ENCODE assay signal across 1 cellular context in the genomic region with DNA sequence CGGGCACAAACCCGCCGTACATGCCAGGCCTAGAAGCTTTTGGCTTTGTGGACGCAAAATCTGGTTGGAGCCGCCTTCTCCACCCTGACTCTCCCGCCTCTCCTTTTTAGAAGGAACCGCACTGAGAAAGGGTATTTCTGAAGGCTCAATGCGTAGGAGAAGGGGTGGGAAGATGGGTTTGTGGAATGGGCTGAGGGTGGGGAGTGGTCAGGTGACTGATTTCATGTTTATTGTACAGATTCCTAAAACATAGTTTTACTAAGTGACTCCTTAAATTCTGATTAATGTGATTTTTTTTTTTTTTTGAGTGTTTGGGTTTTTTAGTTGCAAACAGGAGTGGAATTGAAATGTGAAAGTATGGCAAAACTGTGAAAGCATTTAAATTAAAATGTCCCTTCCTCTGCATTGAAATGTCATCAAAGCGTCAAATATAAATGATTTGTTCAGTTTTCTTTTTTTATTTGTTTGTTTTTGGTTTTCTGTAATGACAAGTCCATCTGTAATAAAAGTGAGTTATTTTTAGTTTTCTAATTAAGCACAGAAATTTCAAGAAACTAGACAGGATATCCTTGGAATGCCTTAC.
TF ChIP-seq lines count a peak whose summit lies in the region.

No MANE protein-coding gene starts in this region.

TF ChIP-seq in K562, 482 proteins besides CTCF, POLR2A, EP300 and RAD21 (continued from another document and continues in another):
- peak; percentile 6; the same call in 1 of the 2 replicates for TF ChIP-seq EP400 (IDR thresholded peaks at IDR 0.05)
- TF ChIP-seq CREM (IDR thresholded peaks at IDR 0.05; ENCODE audit: low read depth) = no peak
- no peak for TF ChIP-seq ZNF696 (CRISPR knock-in tag; conservative IDR thresholded peaks at IDR 0.05)
- TF ChIP-seq, protein P1, sequence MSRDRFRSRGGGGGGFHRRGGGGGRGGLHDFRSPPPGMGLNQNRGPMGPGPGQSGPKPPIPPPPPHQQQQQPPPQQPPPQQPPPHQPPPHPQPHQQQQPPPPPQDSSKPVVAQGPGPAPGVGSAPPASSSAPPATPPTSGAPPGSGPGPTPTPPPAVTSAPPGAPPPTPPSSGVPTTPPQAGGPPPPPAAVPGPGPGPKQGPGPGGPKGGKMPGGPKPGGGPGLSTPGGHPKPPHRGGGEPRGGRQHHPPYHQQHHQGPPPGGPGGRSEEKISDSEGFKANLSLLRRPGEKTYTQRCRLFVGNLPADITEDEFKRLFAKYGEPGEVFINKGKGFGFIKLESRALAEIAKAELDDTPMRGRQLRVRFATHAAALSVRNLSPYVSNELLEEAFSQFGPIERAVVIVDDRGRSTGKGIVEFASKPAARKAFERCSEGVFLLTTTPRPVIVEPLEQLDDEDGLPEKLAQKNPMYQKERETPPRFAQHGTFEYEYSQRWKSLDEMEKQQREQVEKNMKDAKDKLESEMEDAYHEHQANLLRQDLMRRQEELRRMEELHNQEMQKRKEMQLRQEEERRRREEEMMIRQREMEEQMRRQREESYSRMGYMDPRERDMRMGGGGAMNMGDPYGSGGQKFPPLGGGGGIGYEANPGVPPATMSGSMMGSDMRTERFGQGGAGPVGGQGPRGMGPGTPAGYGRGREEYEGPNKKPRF (IDR thresholded peaks at IDR 0.05; ENCODE audit: low read depth, low read length) = no peak
- TF ChIP-seq XRCC5 (IDR thresholded peaks at IDR 0.05; ENCODE audit: low read depth, low read length) = 0 out of 2 replicates have a peak, but pooled peaks have one; percentile 12
- TF ChIP-seq ZNF316 (IDR thresholded peaks at IDR 0.05) = no peak
- TF ChIP-seq, protein P2, sequence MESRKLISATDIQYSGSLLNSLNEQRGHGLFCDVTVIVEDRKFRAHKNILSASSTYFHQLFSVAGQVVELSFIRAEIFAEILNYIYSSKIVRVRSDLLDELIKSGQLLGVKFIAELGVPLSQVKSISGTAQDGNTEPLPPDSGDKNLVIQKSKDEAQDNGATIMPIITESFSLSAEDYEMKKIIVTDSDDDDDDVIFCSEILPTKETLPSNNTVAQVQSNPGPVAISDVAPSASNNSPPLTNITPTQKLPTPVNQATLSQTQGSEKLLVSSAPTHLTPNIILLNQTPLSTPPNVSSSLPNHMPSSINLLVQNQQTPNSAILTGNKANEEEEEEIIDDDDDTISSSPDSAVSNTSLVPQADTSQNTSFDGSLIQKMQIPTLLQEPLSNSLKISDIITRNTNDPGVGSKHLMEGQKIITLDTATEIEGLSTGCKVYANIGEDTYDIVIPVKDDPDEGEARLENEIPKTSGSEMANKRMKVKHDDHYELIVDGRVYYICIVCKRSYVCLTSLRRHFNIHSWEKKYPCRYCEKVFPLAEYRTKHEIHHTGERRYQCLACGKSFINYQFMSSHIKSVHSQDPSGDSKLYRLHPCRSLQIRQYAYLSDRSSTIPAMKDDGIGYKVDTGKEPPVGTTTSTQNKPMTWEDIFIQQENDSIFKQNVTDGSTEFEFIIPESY (CRISPR knock-in tag; IDR thresholded peaks at IDR 0.05) = no peak
- TF ChIP-seq, protein P3, sequence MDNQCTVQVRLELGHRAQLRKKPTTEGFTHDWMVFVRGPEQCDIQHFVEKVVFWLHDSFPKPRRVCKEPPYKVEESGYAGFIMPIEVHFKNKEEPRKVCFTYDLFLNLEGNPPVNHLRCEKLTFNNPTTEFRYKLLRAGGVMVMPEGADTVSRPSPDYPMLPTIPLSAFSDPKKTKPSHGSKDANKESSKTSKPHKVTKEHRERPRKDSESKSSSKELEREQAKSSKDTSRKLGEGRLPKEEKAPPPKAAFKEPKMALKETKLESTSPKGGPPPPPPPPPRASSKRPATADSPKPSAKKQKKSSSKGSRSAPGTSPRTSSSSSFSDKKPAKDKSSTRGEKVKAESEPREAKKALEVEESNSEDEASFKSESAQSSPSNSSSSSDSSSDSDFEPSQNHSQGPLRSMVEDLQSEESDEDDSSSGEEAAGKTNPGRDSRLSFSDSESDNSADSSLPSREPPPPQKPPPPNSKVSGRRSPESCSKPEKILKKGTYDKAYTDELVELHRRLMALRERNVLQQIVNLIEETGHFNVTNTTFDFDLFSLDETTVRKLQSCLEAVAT (IDR thresholded peaks at IDR 0.05) = 0 out of 4 replicates have a peak, but pooled peaks of 1 of the 2 experiments have one; percentile 53
- TF ChIP-seq, protein P4, sequence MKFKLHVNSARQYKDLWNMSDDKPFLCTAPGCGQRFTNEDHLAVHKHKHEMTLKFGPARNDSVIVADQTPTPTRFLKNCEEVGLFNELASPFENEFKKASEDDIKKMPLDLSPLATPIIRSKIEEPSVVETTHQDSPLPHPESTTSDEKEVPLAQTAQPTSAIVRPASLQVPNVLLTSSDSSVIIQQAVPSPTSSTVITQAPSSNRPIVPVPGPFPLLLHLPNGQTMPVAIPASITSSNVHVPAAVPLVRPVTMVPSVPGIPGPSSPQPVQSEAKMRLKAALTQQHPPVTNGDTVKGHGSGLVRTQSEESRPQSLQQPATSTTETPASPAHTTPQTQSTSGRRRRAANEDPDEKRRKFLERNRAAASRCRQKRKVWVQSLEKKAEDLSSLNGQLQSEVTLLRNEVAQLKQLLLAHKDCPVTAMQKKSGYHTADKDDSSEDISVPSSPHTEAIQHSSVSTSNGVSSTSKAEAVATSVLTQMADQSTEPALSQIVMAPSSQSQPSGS (CRISPR knock-in tag; IDR thresholded peaks at IDR 0.05) = no peak
- TF ChIP-seq, protein P5, sequence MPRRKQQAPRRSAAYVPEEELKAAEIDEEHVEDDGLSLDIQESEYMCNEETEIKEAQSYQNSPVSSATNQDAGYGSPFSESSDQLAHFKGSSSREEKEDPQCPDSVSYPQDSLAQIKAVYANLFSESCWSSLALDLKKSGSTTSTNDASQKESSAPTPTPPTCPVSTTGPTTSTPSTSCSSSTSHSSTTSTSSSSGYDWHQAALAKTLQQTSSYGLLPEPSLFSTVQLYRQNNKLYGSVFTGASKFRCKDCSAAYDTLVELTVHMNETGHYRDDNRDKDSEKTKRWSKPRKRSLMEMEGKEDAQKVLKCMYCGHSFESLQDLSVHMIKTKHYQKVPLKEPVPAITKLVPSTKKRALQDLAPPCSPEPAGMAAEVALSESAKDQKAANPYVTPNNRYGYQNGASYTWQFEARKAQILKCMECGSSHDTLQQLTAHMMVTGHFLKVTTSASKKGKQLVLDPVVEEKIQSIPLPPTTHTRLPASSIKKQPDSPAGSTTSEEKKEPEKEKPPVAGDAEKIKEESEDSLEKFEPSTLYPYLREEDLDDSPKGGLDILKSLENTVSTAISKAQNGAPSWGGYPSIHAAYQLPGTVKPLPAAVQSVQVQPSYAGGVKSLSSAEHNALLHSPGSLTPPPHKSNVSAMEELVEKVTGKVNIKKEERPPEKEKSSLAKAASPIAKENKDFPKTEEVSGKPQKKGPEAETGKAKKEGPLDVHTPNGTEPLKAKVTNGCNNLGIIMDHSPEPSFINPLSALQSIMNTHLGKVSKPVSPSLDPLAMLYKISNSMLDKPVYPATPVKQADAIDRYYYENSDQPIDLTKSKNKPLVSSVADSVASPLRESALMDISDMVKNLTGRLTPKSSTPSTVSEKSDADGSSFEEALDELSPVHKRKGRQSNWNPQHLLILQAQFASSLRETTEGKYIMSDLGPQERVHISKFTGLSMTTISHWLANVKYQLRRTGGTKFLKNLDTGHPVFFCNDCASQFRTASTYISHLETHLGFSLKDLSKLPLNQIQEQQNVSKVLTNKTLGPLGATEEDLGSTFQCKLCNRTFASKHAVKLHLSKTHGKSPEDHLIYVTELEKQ (CRISPR knock-in tag; IDR thresholded peaks at IDR 0.05) = no peak
- TF ChIP-seq SMARCC2 (IDR thresholded peaks at IDR 0.05; ENCODE audit: low read depth) = peak; percentile 40; the same call in 1 of the 2 replicates
- TF ChIP-seq JUN (IDR thresholded peaks at IDR 0.05; ENCODE audit: borderline replicate concordance, low read depth, low read length) = no peak
- no peak for TF ChIP-seq JUN (CRISPR knock-in tag; IDR thresholded peaks at IDR 0.05; ENCODE audit: borderline replicate concordance)
- TF ChIP-seq RAD51 (IDR thresholded peaks at IDR 0.05; ENCODE audit: borderline replicate concordance, low read depth) = peak; percentile 67
- TF ChIP-seq, protein P6, sequence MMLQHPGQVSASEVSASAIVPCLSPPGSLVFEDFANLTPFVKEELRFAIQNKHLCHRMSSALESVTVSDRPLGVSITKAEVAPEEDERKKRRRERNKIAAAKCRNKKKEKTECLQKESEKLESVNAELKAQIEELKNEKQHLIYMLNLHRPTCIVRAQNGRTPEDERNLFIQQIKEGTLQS (IDR thresholded peaks at IDR 0.05) = 0 out of 2 replicates have a peak, but pooled peaks have one; percentile 4
- TF ChIP-seq, protein P6 (CRISPR knock-in tag; conservative IDR thresholded peaks at IDR 0.05) = no peak
- no peak for TF ChIP-seq CEBPB (tag; IDR thresholded peaks at IDR 0.05)
- no peak for TF ChIP-seq CHD1 (IDR thresholded peaks at IDR 0.05; ENCODE audit: low read length)
- TF ChIP-seq ZNF57 (CRISPR knock-in tag; IDR thresholded peaks at IDR 0.05) = no peak
- TF ChIP-seq, protein P7, sequence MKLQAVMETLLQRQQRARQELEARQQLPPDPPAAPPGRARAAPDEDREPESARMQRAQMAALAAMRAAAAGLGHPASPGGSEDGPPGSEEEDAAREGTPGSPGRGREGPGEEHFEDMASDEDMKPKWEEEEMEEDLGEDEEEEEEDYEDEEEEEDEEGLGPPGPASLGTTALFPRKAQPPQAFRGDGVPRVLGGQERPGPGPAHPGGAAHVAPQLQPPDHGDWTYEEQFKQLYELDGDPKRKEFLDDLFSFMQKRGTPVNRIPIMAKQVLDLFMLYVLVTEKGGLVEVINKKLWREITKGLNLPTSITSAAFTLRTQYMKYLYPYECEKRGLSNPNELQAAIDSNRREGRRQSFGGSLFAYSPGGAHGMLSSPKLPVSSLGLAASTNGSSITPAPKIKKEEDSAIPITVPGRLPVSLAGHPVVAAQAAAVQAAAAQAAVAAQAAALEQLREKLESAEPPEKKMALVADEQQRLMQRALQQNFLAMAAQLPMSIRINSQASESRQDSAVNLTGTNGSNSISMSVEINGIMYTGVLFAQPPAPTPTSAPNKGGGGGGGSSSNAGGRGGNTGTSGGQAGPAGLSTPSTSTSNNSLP (IDR thresholded peaks at IDR 0.05; ENCODE audit: borderline replicate concordance, low read depth, low read length) = no peak
- TF ChIP-seq, protein P8, sequence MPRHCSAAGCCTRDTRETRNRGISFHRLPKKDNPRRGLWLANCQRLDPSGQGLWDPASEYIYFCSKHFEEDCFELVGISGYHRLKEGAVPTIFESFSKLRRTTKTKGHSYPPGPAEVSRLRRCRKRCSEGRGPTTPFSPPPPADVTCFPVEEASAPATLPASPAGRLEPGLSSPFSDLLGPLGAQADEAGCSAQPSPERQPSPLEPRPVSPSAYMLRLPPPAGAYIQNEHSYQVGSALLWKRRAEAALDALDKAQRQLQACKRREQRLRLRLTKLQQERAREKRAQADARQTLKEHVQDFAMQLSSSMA (CRISPR knock-in tag; IDR thresholded peaks at IDR 0.05) = no peak
- no peak for TF ChIP-seq NUFIP1 (IDR thresholded peaks at IDR 0.05; ENCODE audit: partially characterized antibody)
- no peak for TF ChIP-seq ZNF76 (CRISPR knock-in tag; IDR thresholded peaks at IDR 0.05; ENCODE audit: borderline replicate concordance)
- peak; percentile 29; the same call in 1 of the 2 replicates for TF ChIP-seq HDGF (IDR thresholded peaks at IDR 0.05)
- TF ChIP-seq NCOR1 (IDR thresholded peaks at IDR 0.05) = no peak
- TF ChIP-seq ZNF644 (tag; IDR thresholded peaks at IDR 0.05; ENCODE audit: low read depth) = 0 out of 2 replicates have a peak, but pooled peaks have one; percentile 9
- TF ChIP-seq, protein P9, sequence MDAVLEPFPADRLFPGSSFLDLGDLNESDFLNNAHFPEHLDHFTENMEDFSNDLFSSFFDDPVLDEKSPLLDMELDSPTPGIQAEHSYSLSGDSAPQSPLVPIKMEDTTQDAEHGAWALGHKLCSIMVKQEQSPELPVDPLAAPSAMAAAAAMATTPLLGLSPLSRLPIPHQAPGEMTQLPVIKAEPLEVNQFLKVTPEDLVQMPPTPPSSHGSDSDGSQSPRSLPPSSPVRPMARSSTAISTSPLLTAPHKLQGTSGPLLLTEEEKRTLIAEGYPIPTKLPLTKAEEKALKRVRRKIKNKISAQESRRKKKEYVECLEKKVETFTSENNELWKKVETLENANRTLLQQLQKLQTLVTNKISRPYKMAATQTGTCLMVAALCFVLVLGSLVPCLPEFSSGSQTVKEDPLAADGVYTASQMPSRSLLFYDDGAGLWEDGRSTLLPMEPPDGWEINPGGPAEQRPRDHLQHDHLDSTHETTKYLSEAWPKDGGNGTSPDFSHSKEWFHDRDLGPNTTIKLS (IDR thresholded peaks at IDR 0.05; ENCODE audit: borderline replicate concordance, low read depth) = no peak
- no peak for TF ChIP-seq NR2C2 (CRISPR knock-in tag; IDR thresholded peaks at IDR 0.05)
- TF ChIP-seq NR2C2 (tag; IDR thresholded peaks at IDR 0.05) = peak; percentile 85
- TF ChIP-seq SNRNP70 (optimal IDR thresholded peaks at IDR 0.05; ENCODE audit: low read depth, low read length) = no peak
- TF ChIP-seq ZNF311 (CRISPR knock-in tag; IDR thresholded peaks at IDR 0.05) = no peak
- TF ChIP-seq, protein P10, sequence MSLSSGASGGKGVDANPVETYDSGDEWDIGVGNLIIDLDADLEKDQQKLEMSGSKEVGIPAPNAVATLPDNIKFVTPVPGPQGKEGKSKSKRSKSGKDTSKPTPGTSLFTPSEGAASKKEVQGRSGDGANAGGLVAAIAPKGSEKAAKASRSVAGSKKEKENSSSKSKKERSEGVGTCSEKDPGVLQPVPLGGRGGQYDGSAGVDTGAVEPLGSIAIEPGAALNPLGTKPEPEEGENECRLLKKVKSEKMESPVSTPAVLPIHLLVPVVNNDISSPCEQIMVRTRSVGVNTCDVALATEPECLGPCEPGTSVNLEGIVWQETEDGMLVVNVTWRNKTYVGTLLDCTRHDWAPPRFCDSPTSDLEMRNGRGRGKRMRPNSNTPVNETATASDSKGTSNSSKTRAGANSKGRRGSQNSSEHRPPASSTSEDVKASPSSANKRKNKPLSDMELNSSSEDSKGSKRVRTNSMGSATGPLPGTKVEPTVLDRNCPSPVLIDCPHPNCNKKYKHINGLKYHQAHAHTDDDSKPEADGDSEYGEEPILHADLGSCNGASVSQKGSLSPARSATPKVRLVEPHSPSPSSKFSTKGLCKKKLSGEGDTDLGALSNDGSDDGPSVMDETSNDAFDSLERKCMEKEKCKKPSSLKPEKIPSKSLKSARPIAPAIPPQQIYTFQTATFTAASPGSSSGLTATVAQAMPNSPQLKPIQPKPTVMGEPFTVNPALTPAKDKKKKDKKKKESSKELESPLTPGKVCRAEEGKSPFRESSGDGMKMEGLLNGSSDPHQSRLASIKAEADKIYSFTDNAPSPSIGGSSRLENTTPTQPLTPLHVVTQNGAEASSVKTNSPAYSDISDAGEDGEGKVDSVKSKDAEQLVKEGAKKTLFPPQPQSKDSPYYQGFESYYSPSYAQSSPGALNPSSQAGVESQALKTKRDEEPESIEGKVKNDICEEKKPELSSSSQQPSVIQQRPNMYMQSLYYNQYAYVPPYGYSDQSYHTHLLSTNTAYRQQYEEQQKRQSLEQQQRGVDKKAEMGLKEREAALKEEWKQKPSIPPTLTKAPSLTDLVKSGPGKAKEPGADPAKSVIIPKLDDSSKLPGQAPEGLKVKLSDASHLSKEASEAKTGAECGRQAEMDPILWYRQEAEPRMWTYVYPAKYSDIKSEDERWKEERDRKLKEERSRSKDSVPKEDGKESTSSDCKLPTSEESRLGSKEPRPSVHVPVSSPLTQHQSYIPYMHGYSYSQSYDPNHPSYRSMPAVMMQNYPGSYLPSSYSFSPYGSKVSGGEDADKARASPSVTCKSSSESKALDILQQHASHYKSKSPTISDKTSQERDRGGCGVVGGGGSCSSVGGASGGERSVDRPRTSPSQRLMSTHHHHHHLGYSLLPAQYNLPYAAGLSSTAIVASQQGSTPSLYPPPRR (CRISPR knock-in tag; IDR thresholded peaks at IDR 0.05; ENCODE audit: borderline replicate concordance) = 0 out of 2 replicates have a peak, but pooled peaks have one; percentile 45
- no peak for TF ChIP-seq KLF13 (tag; IDR thresholded peaks at IDR 0.05; ENCODE audit: borderline replicate concordance, low read depth)
- no peak for TF ChIP-seq ZNF41 (CRISPR knock-in tag; conservative IDR thresholded peaks at IDR 0.05)
- no peak for TF ChIP-seq MEIS2 (IDR thresholded peaks at IDR 0.05; ENCODE audit: partially characterized antibody)
